Comparison of ENCODE assay signal across 8 cellular contexts in the genomic region with DNA sequence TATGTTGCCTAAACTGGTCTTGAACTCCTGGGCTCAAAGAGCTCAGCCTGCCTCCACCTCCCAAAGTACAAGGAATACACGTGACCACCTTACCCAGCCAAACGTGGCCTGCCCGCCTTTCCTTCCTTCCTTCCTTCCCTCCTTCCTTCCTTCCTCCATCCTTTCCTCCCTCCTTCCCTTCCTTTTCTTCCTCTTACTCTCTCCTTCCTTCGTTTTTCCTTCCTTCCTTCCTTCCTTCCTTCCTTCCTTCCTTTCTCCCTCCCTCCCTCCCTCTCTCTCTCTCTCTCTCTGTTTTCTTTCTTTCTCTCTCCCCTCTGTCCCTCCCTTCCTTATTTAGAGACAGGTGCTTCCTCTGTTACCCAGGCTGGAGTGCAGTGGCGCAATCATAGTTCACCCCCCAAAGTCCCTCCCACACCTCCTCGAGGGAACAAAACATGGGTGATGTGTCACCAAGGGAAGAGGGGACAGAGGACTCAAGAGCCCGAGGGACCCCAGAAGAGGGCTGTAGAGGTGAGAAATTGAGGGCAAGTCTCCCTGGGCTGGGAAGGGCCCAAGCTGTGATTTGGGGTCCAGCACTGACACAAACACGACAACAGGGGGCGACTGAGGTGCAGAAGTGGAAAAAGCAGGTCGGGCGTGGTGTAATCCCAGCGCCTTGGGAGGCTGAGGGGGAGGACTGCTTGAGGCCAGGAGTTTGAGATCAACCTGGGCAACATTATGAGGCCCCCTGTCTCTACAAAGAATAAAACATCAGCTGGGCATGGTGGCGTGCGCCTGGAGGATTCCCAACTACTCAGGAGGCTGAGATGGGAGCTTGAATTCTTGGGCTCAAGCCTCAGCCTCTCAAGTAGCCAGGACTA. TPM values are rescaled to one million over a fixed set of nuclear protein-coding genes. Genes with fewer than 3 reads are reported as not detected.
DNase-seq lines count a peak whose midpoint lies in the region; ATAC-seq lines count a peak whose summit lies in the region.

No MANE protein-coding gene starts in this region.

- H3K4me3 Mint-ChIP-seq in IgD-negative memory B cell, result peak overlapping the region in 2 of 4 donors; percentile 67 to 90

- H3K36me3 Mint-ChIP-seq in IgD-negative memory B cell, result no peaks in the 10 kb centered on the region

- peaks cover 13 to 23% (median 17%) of the 10 kb centered on the region in 3 donors for H3K4me1 Mint-ChIP-seq in IgD-negative memory B cell

- DNase-seq in DMS114 treated with DMSO at 0.1 percent for 48 hours (lab: John Stamatoyannopoulos, UW; ENCODE audit: unreplicated experiment) (peak; percentile 5), SKM-1 treated with dmso at 0.1 percent for 144 hours (lab: John Stamatoyannopoulos, UW; ENCODE audit: unreplicated experiment) (peak; percentile 52), amniotic epithelial cell (ENCODE audit: low read depth) (peak; percentile 66), iPS-NIHi7 (ENCODE audit: extremely low spot score) (peak; percentile 68)
- DNase-seq in stimulated activated CD4-positive, alpha-beta T cell treated with anti-CD3 and anti-CD28 coated beads, Interleukin-1b, Interleukin-23, amount 100 ng/mL, for 24 hours (ENCODE audit: low read depth in 4 of 4, low spot score in 1 of 4), result peak in 3 of 4 experiments; percentile 23 to 48 (median 40)

- H3K27ac Mint-ChIP-seq in IgD-negative memory B cell, result peak overlapping the region in 2 of 3 donors; percentile 72 to 87

- peaks cover 2% of the 10 kb centered on the region for H3K27me3 Mint-ChIP-seq in IgD-negative memory B cell

- no peaks in the 10 kb centered on the region for H3K9me3 Mint-ChIP-seq in IgD-negative memory B cell

- no peak for ATAC-seq in HG03469 (IDR thresholded peaks at IDR 0.05; ENCODE audit: unreplicated experiment)
- ATAC-seq in GM21717 (IDR thresholded peaks at IDR 0.05; ENCODE audit: unreplicated experiment), result no peak

RNA-seq across cellular contexts. Expression of gene EPHB4, which starts 28.1 kb away (rescaled TPM):
- polyA plus RNA-seq in IgD-negative memory B cell, result not detected

RNA-seq across cellular contexts. Expression of gene SLC12A9, which starts 53.2 kb away (rescaled TPM):
- 11.4 TPM for polyA plus RNA-seq in IgD-negative memory B cell

Comparison
In these comparisons a context has a peak if more than half of its experiments do, and no peak if none do; other contexts are left out.
1. DNase-seq: peak in every context shown above with its lines; median percentile 68 in iPS-NIHi7; 66 in amniotic epithelial cell; 52 in SKM-1 treated with dmso at 0.1 percent for 144 hours; 40 in stimulated activated CD4-positive, alpha-beta T cell treated with anti-CD3 and anti-CD28 coated beads, Interleukin-1b, Interleukin-23, amount 100 ng/mL, for 24 hours; 5 in DMS114 treated with DMSO at 0.1 percent for 48 hours.